ENCODE assay signal across 23 cellular contexts in the genomic region with DNA sequence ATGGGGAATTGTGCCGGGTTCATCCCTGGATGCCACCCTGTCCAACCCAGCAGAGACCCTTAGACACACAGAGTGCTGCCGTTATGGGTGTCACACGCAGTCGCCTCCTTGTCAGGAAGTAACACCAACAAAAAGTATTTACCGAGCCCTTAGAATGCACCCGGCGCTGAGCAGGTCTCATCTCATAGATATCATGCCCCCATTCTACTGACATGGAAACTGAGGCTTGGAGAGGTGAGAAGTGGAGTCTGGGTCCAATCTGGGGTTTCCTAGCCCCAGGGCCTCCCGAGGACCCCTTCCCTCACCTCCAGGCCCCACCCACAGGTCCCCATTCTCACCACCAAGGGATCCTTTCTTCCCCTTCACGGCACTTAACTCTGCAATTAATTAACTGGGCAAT. TPM values are rescaled to one million over a fixed set of nuclear protein-coding genes. Genes with fewer than 3 reads are reported as not detected.
"Had no signal": no experiment of that assay in that cellular context is flagged by ENCODE, and none has a peak within 500 bp of the region (broad histone marks: within the 10 kb centered on the region; RNA-seq: fewer than 3 reads in every experiment).

No MANE protein-coding gene starts in this region.

- H3K36me3 Mint-ChIP-seq: activated naive CD4-positive, alpha-beta T cell treated with anti-CD3 and anti-CD28 coated beads, Interleukin-2, amount 50 U/mL, for 72 hours; memory B cell; naive thymus-derived CD8-positive, alpha-beta T cell had no signal

- DNase-seq: activated CD4-positive, alpha-beta T cell treated with anti-CD3 and anti-CD28 coated beads, Interleukin-2, amount 10 ng/mL, durations not matched to agents 7 days and 5 days; activated CD8-positive, alpha-beta memory T cell treated with anti-CD3 and anti-CD28 coated beads, Interleukin-2, amount 50 U/mL, for 48 hours; activated gamma-delta T cell; activated T-cell treated with anti-CD3 and anti-CD28 coated beads, Interleukin-2, amount 50 U/mL, for 72 hours; central memory CD4-positive, alpha-beta T cell; hippocampal formation; naive thymus-derived CD8-positive, alpha-beta T cell; stimulated activated CD4-positive, alpha-beta T cell treated with anti-CD3 and anti-CD28 coated beads, Interleukin-4, amount 100 ng/mL, for 4 hours; stimulated activated CD8-positive, alpha-beta memory T cell treated with anti-CD3 and anti-CD28 coated beads, Interleukin-4, amount 100 ng/mL, for 48 hours; stimulated activated naive CD4-positive, alpha-beta T cell treated with Interleukin-2 at 50 U/mL for 16 hours; trophoblast cell had no signal

- H3K4me1 ChIP-seq: prostate gland had no signal

- H3K36me3 ChIP-seq: esophagus muscularis mucosa, prostate gland, suprapubic skin had no signal

- H3K27me3 ChIP-seq: body of pancreas had no signal

- H3K4me1 Mint-ChIP-seq: activated CD4-positive, alpha-beta T cell treated with anti-CD3 and anti-CD28 coated beads, Interleukin-2, amount 10 ng/mL, durations not matched to agents 7 days and 5 days; memory B cell had no signal

- H3K27ac ChIP-seq: body of pancreas, coronary artery, esophagus muscularis mucosa, prostate gland, suprapubic skin had no signal

- H3K4me3 Mint-ChIP-seq: activated CD4-positive, alpha-beta T cell treated with anti-CD3 and anti-CD28 coated beads, Interleukin-2, amount 10 ng/mL, durations not matched to agents 7 days and 5 days; memory B cell; naive thymus-derived CD8-positive, alpha-beta T cell had no signal

- H3K4me3 ChIP-seq: body of pancreas, prostate gland, suprapubic skin had no signal

- H3K9me3 ChIP-seq: body of pancreas, esophagus muscularis mucosa, prostate gland, suprapubic skin had no signal

- H3K9me3 Mint-ChIP-seq: activated CD4-positive, alpha-beta T cell treated with anti-CD3 and anti-CD28 coated beads, Interleukin-2, amount 10 ng/mL, durations not matched to agents 7 days and 5 days; activated naive CD4-positive, alpha-beta T cell treated with anti-CD3 and anti-CD28 coated beads, Interleukin-2, amount 50 U/mL, for 72 hours; activated T-cell treated with anti-CD3 and anti-CD28 coated beads, Interleukin-2, amount 50 U/mL, for 72 hours; memory B cell; naive thymus-derived CD8-positive, alpha-beta T cell had no signal

- H3K27ac Mint-ChIP-seq: activated CD4-positive, alpha-beta T cell treated with anti-CD3 and anti-CD28 coated beads, Interleukin-2, amount 10 ng/mL, durations not matched to agents 7 days and 5 days; activated naive CD4-positive, alpha-beta T cell treated with anti-CD3 and anti-CD28 coated beads, Interleukin-2, amount 50 U/mL, for 72 hours; activated T-cell treated with anti-CD3 and anti-CD28 coated beads, Interleukin-2, amount 50 U/mL, for 72 hours; memory B cell; naive thymus-derived CD8-positive, alpha-beta T cell had no signal

RNA-seq across cellular contexts. Expression of gene BARHL1, which starts 36.8 kb away (rescaled TPM):
- total RNA-seq: activated CD4-positive, alpha-beta T cell treated with anti-CD3 and anti-CD28 coated beads, Interleukin-2, amount 10 ng/mL, durations not matched to agents 7 days and 5 days; activated naive CD4-positive, alpha-beta T cell treated with anti-CD3 and anti-CD28 coated beads, Interleukin-2, amount 50 U/mL, for 72 hours; activated T-cell treated with anti-CD3 and anti-CD28 coated beads, Interleukin-2, amount 50 U/mL, for 72 hours; body of pancreas; esophagus muscularis mucosa; glomerular endothelial cell; kidney epithelial cell; left ventricle myocardium superior; mucosa of gallbladder; naive thymus-derived CD8-positive, alpha-beta T cell; prostate gland; smooth muscle cell; suprapubic skin had no signal
